ENCODE assay signal across 1 cellular context in genomic region chr19:15194938-15195337, GRCh38.
TF ChIP-seq lines count a peak whose summit lies in the region.

No MANE protein-coding gene starts in this region.

TF ChIP-seq in K562, 482 proteins besides CTCF, POLR2A, EP300 and RAD21:
- peak; percentile 48; the same call in 1 of the 2 replicates for TF ChIP-seq EGR1 (conservative IDR thresholded peaks at IDR 0.05)
- TF ChIP-seq SMARCA5 (IDR thresholded peaks at IDR 0.05): no peak
- TF ChIP-seq USF2 (CRISPR knock-in tag; IDR thresholded peaks at IDR 0.05): no peak
- TF ChIP-seq ZNF644 (tag; IDR thresholded peaks at IDR 0.05; ENCODE audit: low read depth): no peak
- no peak for TF ChIP-seq YBX1 (IDR thresholded peaks at IDR 0.05)
TF ChIP-seq in K562: peak in this region for 1.
